In genomic region chr7:107014381-107015023, GRCh38 we compare ENCODE assay signal across 16 cellular contexts. TPM values are rescaled to one million over a fixed set of nuclear protein-coding genes. Genes with fewer than 3 reads are reported as not detected.
DNase-seq lines count a peak whose midpoint lies in the region; ATAC-seq lines count a peak whose summit lies in the region.
"Had no signal": no experiment of that assay in that cellular context is flagged by ENCODE, and none has a peak within 500 bp of the region (broad histone marks: within the 10 kb centered on the region; RNA-seq: fewer than 3 reads in every experiment).

No MANE protein-coding gene starts in this region.

- no peak overlapping the region for H2AK5ac ChIP-seq in neuronal stem cell (ENCODE audit: low read depth, low read length)

- no peaks in the 10 kb centered on the region for H3K36me3 ChIP-seq in neuronal stem cell (replicated peaks in 1 of 2; ENCODE audit: control insufficient read depth in 2 of 2, insufficient read depth in 2 of 2, low read length in 2 of 2)

- peak overlapping the region; percentile 47 for H2AFZ ChIP-seq in neuronal stem cell (ENCODE audit: low read length)

- no peak overlapping the region for H3K14ac ChIP-seq in neuronal stem cell (ENCODE audit: low read length)

- no peak for ATAC-seq in HG02884 (IDR thresholded peaks at IDR 0.05; ENCODE audit: unreplicated experiment)
- ATAC-seq: A549; activated T-cell treated with anti-CD3 and anti-CD28 coated beads, Interleukin-2, amount 50 U/mL, for 72 hours had no signal

- no CpG with 5 or more reads among the region's 7 CpGs for WGBS in neuronal stem cell (ENCODE audit: extremely low coverage in 2 of 2, insufficient read length in 2 of 2, insufficient replicate concordance in 1 of 2), 2 donors

- no peak overlapping the region for H2BK5ac ChIP-seq in neuronal stem cell (ENCODE audit: low read length)

- DNase-seq in NCI-H345 (lab: John Stamatoyannopoulos, UW) = peak; percentile 8
- DNase-seq in NCI-H345 treated with DMSO at 0.1 percent for 48 hours (lab: John Stamatoyannopoulos, UW; ENCODE audit: unreplicated experiment) = no peak
- peak; percentile 33 for DNase-seq in NCI-H226
- DNase-seq in fibroblast of gingiva (ENCODE audit: low read depth) = peak; percentile 73
- no peak for DNase-seq in neuronal stem cell (ENCODE audit: low spot score)
- DNase-seq in G401 (ENCODE audit: low spot score) = no peak
- DNase-seq in MV-4-11 (lab: John Stamatoyannopoulos, UW) = no peak
- DNase-seq: activated CD4-positive, alpha-beta T cell treated with anti-CD3 and anti-CD28 coated beads for 4 hours; activated T-cell treated with anti-CD3 and anti-CD28 coated beads, Interleukin-2, amount 50 U/mL, for 72 hours; anterior cingulate cortex; DMS153; effector memory CD4-positive, alpha-beta T cell; hypothalamus; NCI-H1417 treated with DMSO at 0.1 percent for 48 hours had no signal

- in situ Hi-C loops in G401 (cut with HindIII; ENCODE audit: low sequenced_read_pairs) = no loop called here

- H4K8ac ChIP-seq in neuronal stem cell (ENCODE audit: low read depth, low read length) = no peak overlapping the region

- H2BK12ac ChIP-seq in neuronal stem cell (ENCODE audit: low read length) = no peak overlapping the region

- H3K9ac ChIP-seq in neuronal stem cell (ENCODE audit: low read depth, low read length, poor library complexity) = no peak overlapping the region

- H3K27ac ChIP-seq in neuronal stem cell (replicated peaks; ENCODE audit: low read length) = no peak overlapping the region
- H3K27ac ChIP-seq: A549 had no signal

- H3K4me2 ChIP-seq in neuronal stem cell (ENCODE audit: insufficient read depth, low read length, poor library complexity, severe bottlenecking) = no peak overlapping the region
- H3K4me2 ChIP-seq: A549 had no signal

- H3K23ac ChIP-seq in neuronal stem cell (ENCODE audit: low read depth, low read length, poor library complexity) = no peak overlapping the region

- no peak overlapping the region for H2BK15ac ChIP-seq in neuronal stem cell (ENCODE audit: low read length)

- peaks cover 0 to 2% of the 10 kb centered on the region in 2 donors for H3K9me3 ChIP-seq in neuronal stem cell (replicated peaks in 1 of 2; ENCODE audit: control insufficient read depth in 2 of 2, insufficient read depth in 1 of 2, low read depth in 1 of 2, low read length in 2 of 2)
- H3K9me3 ChIP-seq: A549 had no signal

- no peak overlapping the region for H4K91ac ChIP-seq in neuronal stem cell (ENCODE audit: low read depth, low read length, poor library complexity)

- H3K79me1 ChIP-seq in neuronal stem cell (ENCODE audit: low read depth, low read length) = no peaks in the 10 kb centered on the region

- no peak overlapping the region for H2BK120ac ChIP-seq in neuronal stem cell (ENCODE audit: low read depth, low read length)

- H3K27me3 ChIP-seq in neuronal stem cell (ENCODE audit: control insufficient read depth in 3 of 3, insufficient read depth in 3 of 3, low read depth in 1 of 3, low read length in 3 of 3) = peaks cover 0 to 5% (median 0%) of the 10 kb centered on the region in 3 experiments

- H3K4me1 ChIP-seq in neuronal stem cell (ENCODE audit: control insufficient read depth in 2 of 2, insufficient read depth in 1 of 2, low read depth in 1 of 2, low read length in 2 of 2) = peaks cover 0 to 2% of the 10 kb centered on the region in 2 donors
- H3K4me1 ChIP-seq: A549 had no signal

- no peak overlapping the region for H3K18ac ChIP-seq in neuronal stem cell (ENCODE audit: low read length)

- H3K4me3 ChIP-seq in neuronal stem cell (ENCODE audit: low read length in 2 of 2) = no peak overlapping the region
- H3K4me3 ChIP-seq: A549 had no signal

- no peak overlapping the region for H3K4ac ChIP-seq in neuronal stem cell (ENCODE audit: low read length)

RNA-seq across cellular contexts. Expression of gene PRKAR2B, which starts 30.0 kb away (rescaled TPM):
- polyA plus RNA-seq in neuronal stem cell (2013, experiment 1 of 2) = 25.0 TPM
- polyA plus RNA-seq in neuronal stem cell (2013, experiment 2 of 2) = 25.9 TPM
- total RNA-seq in G401 (2014; rRNA removed; shearing (Covaris generic)) = 68.3 and 104 TPM in 2 replicates

Comparison
In these comparisons a context has a peak if more than half of its experiments do, and no peak if none do; other contexts are left out.
1. DNase-seq: peak in NCI-H345 (single experiment), NCI-H226 (single experiment) and fibroblast of gingiva (single experiment); none in NCI-H345 treated with DMSO at 0.1 percent for 48 hours (single experiment), neuronal stem cell (single experiment), G401 (single experiment) and MV-4-11 (single experiment).